In genomic region chr10:79983286-79983909, GRCh38 we compare ENCODE assay signal across 1 cellular context.
TF ChIP-seq lines count a peak whose summit lies in the region.

No MANE protein-coding gene starts in this region.

TF ChIP-seq in GM12891, 5 proteins besides CTCF, POLR2A, EP300 and RAD21:
- TF ChIP-seq PAX5 (IDR thresholded peaks at IDR 0.05; ENCODE audit: insufficient read depth, low read length, severe bottlenecking) (no peak), POLR2AphosphoS5 (IDR thresholded peaks at IDR 0.05; ENCODE audit: low read depth, low read length) (no peak)
